In genomic region chr5:43556857-43557593, GRCh38 we compare ENCODE assay signal across 8 cellular contexts. TPM values are rescaled to one million over a fixed set of nuclear protein-coding genes. Genes with fewer than 3 reads are reported as not detected.
DNase-seq lines count a peak whose midpoint lies in the region; ATAC-seq lines count a peak whose summit lies in the region.

A gene with protein sequence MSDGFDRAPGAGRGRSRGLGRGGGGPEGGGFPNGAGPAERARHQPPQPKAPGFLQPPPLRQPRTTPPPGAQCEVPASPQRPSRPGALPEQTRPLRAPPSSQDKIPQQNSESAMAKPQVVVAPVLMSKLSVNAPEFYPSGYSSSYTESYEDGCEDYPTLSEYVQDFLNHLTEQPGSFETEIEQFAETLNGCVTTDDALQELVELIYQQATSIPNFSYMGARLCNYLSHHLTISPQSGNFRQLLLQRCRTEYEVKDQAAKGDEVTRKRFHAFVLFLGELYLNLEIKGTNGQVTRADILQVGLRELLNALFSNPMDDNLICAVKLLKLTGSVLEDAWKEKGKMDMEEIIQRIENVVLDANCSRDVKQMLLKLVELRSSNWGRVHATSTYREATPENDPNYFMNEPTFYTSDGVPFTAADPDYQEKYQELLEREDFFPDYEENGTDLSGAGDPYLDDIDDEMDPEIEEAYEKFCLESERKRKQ (minus strand): TSS chr5:43557077. CDS start chr5:43556846, 231 bp downstream.

- H3K27me3 Mint-ChIP-seq in activated T-helper 17 cell treated with anti-CD3 and anti-CD28 coated beads, Interleukin-2, amount 50 U/mL, for 72 hours = no peaks in the 10 kb centered on the region
- H3K27me3 Mint-ChIP-seq in natural killer cell treated with Interleukin-12 subunit alpha and Interleukin-12 subunit beta and Interleukin-15 and Interleukin-18, amount 100 ng/mL, for 72 hours = peaks cover 0 to 5% of the 10 kb centered on the region in 2 donors
- no peaks in the 10 kb centered on the region for H3K27me3 Mint-ChIP-seq in stimulated activated naive CD8-positive, alpha-beta T cell treated with anti-CD3 and anti-CD28 coated beads, Interleukin-15, Interleukin-2, amounts not matched to agents 100 ng/mL and 50 ng/mL, for 24 hours

- peak within 1 kb of the TSS; percentile 96 for H3K27ac Mint-ChIP-seq in activated T-helper 17 cell treated with anti-CD3 and anti-CD28 coated beads, Interleukin-2, amount 50 U/mL, for 72 hours
- H3K27ac Mint-ChIP-seq in natural killer cell treated with Interleukin-12 subunit alpha and Interleukin-12 subunit beta and Interleukin-15 and Interleukin-18, amount 100 ng/mL, for 72 hours = peak within 1 kb of the TSS; percentile 89 to 93
- peak within 1 kb of the TSS; percentile 95 for H3K27ac Mint-ChIP-seq in stimulated activated naive CD8-positive, alpha-beta T cell treated with anti-CD3 and anti-CD28 coated beads, Interleukin-15, Interleukin-2, amounts not matched to agents 100 ng/mL and 50 ng/mL, for 24 hours

- no peaks in the 10 kb centered on the region for H3K9me3 Mint-ChIP-seq in activated T-helper 17 cell treated with anti-CD3 and anti-CD28 coated beads, Interleukin-2, amount 50 U/mL, for 72 hours
- no peaks in the 10 kb centered on the region for H3K9me3 Mint-ChIP-seq in natural killer cell treated with Interleukin-12 subunit alpha and Interleukin-12 subunit beta and Interleukin-15 and Interleukin-18, amount 100 ng/mL, for 72 hours
- H3K9me3 Mint-ChIP-seq in stimulated activated naive CD8-positive, alpha-beta T cell treated with anti-CD3 and anti-CD28 coated beads, Interleukin-15, Interleukin-2, amounts not matched to agents 100 ng/mL and 50 ng/mL, for 24 hours = no peaks in the 10 kb centered on the region

- DNase-seq in Daoy (ENCODE audit: low read depth) = peak; percentile 89
- DNase-seq in Jurkat, Clone E6-1 (ENCODE audit: low read depth, low spot score) = peak; percentile 67
- DNase-seq in RPMI8226 = peak; percentile 92
- DNase-seq in fibroblast of peridontal ligament (ENCODE audit: extremely low read depth) = peak; percentile 78
- peak; percentile 87 for DNase-seq in natural killer cell treated with Interleukin-12 subunit alpha and Interleukin-12 subunit beta and Interleukin-15 and Interleukin-18, amount 100 ng/mL, for 72 hours (ENCODE audit: low spot score)

- H3K36me3 Mint-ChIP-seq in activated T-helper 17 cell treated with anti-CD3 and anti-CD28 coated beads, Interleukin-2, amount 50 U/mL, for 72 hours (ENCODE audit: low read depth) = peaks cover 6% of the 10 kb centered on the region
- no peaks in the 10 kb centered on the region for H3K36me3 Mint-ChIP-seq in natural killer cell treated with Interleukin-12 subunit alpha and Interleukin-12 subunit beta and Interleukin-15 and Interleukin-18, amount 100 ng/mL, for 72 hours
- no peaks in the 10 kb centered on the region for H3K36me3 Mint-ChIP-seq in stimulated activated naive CD8-positive, alpha-beta T cell treated with anti-CD3 and anti-CD28 coated beads, Interleukin-15, Interleukin-2, amounts not matched to agents 100 ng/mL and 50 ng/mL, for 24 hours (ENCODE audit: low read depth)

- H3K4me1 Mint-ChIP-seq in activated T-helper 17 cell treated with anti-CD3 and anti-CD28 coated beads, Interleukin-2, amount 50 U/mL, for 72 hours = peaks cover 12% of the 10 kb centered on the region
- H3K4me1 Mint-ChIP-seq in natural killer cell treated with Interleukin-12 subunit alpha and Interleukin-12 subunit beta and Interleukin-15 and Interleukin-18, amount 100 ng/mL, for 72 hours (ENCODE audit: low read depth in 2 of 2) = peaks cover 6 to 13% of the 10 kb centered on the region in 2 donors
- H3K4me1 Mint-ChIP-seq in stimulated activated naive CD8-positive, alpha-beta T cell treated with anti-CD3 and anti-CD28 coated beads, Interleukin-15, Interleukin-2, amounts not matched to agents 100 ng/mL and 50 ng/mL, for 24 hours (ENCODE audit: low read depth) = peaks cover 9% of the 10 kb centered on the region

- no peak within 1 kb of the TSS for H3K4me3 Mint-ChIP-seq in activated T-helper 17 cell treated with anti-CD3 and anti-CD28 coated beads, Interleukin-2, amount 50 U/mL, for 72 hours
- H3K4me3 Mint-ChIP-seq in natural killer cell treated with Interleukin-12 subunit alpha and Interleukin-12 subunit beta and Interleukin-15 and Interleukin-18, amount 100 ng/mL, for 72 hours = peak within 1 kb of the TSS; percentile 89
- peak within 1 kb of the TSS; percentile 89 for H3K4me3 Mint-ChIP-seq in stimulated activated naive CD8-positive, alpha-beta T cell treated with anti-CD3 and anti-CD28 coated beads, Interleukin-15, Interleukin-2, amounts not matched to agents 100 ng/mL and 50 ng/mL, for 24 hours

- ATAC-seq in GM21717 (IDR thresholded peaks at IDR 0.05; ENCODE audit: unreplicated experiment) = peak; percentile 78
- peak; percentile 74 for ATAC-seq in activated T-helper 17 cell treated with anti-CD3 and anti-CD28 coated beads, Interleukin-2, amount 50 U/mL, for 72 hours (replicated peaks)
- peak; percentile 87 to 89 for ATAC-seq in natural killer cell treated with Interleukin-12 subunit alpha and Interleukin-12 subunit beta and Interleukin-15 and Interleukin-18, amount 100 ng/mL, for 72 hours

- H3K4me3 ChIP-seq in Jurkat, Clone E6-1 (ENCODE audit: low read length) = peak within 1 kb of the TSS; percentile 78

RNA-seq across cellular contexts. Expression of the gene that starts here (rescaled TPM):
- 109 and 131 TPM in 2 replicates for total RNA-seq in Daoy (2014; rRNA removed; shearing (Covaris generic))
- 36.4 TPM for polyA plus RNA-seq in Jurkat, Clone E6-1 (2012; ENCODE audit: insufficient read depth, insufficient read length)
- total RNA-seq in activated T-helper 17 cell treated with anti-CD3 and anti-CD28 coated beads, Interleukin-2, amount 50 U/mL, for 72 hours = 10 to 100 TPM; 28.3 to 43.6 TPM
- total RNA-seq in natural killer cell treated with Interleukin-12 subunit alpha and Interleukin-12 subunit beta and Interleukin-15 and Interleukin-18, amount 100 ng/mL, for 72 hours = 10 to 100 TPM; 47.9 to 57.0 TPM

Comparison
In these comparisons a context has a peak if more than half of its experiments do, and no peak if none do; other contexts are left out.
1. Peak in every context shown above with its lines: DNase-seq, ATAC-seq and H3K4me3 ChIP-seq.